1 cellular context compared by ENCODE assay signal in the genomic region with DNA sequence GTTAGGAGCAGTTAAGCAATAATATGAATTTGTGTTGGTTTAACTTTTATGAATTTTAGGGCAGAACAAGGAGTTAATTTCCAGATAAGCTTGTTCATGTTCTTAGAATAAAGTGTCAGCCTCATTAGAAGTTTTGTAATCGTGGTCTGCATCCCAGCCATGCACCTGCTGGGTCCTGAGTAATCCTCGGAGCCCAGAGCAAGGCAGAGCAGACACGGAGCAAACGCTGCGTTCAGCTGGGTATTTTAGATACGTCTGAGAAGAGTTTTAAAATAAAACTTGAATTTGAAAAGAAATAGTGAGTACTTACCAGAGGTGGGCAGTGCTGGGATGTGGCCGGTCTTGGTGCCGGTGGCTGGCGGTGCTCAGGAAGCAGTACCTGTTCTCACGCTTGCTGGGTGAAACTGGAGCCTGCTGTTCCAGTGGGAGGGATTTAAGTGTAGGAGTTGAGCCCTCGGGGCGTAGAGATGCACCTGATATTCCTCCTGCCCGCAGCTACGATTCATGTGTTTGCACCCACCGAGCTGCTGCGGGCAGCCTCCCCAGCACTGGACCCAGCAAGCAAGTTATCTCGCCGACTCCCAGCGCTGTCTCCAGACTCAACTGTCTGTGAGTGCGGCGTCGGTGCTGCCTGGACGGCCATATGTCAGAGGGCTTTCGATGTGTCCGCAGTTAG.
TF ChIP-seq lines count a peak whose summit lies in the region.

Gene ZNF750 (minus strand): TSS at position 406 of the 676 bp plus-strand sequence. CDS start 7,568 bp downstream, outside the sequence.

TF ChIP-seq in SK-N-SH, 30 proteins besides CTCF, POLR2A, EP300 and RAD21 (continued from another document):
- no peak for TF ChIP-seq FOSL2 (IDR thresholded peaks at IDR 0.05; ENCODE audit: borderline replicate concordance, low read depth)
- no peak for TF ChIP-seq SIN3A (IDR thresholded peaks at IDR 0.05; ENCODE audit: borderline replicate concordance, low read depth, low read length)
- TF ChIP-seq MXI1 (IDR thresholded peaks at IDR 0.05; ENCODE audit: low read depth, low read length) = no peak
- no peak for TF ChIP-seq FOXM1 (IDR thresholded peaks at IDR 0.05; ENCODE audit: low read depth)
- TF ChIP-seq TCF12 (IDR thresholded peaks at IDR 0.05) = no peak
- TF ChIP-seq, protein P1, sequence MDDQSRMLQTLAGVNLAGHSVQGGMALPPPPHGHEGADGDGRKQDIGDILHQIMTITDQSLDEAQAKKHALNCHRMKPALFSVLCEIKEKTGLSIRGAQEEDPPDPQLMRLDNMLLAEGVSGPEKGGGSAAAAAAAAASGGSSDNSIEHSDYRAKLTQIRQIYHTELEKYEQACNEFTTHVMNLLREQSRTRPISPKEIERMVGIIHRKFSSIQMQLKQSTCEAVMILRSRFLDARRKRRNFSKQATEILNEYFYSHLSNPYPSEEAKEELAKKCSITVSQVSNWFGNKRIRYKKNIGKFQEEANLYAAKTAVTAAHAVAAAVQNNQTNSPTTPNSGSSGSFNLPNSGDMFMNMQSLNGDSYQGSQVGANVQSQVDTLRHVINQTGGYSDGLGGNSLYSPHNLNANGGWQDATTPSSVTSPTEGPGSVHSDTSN (IDR thresholded peaks at IDR 0.05) = no peak
- TF ChIP-seq EZH2phosphoT487 (IDR thresholded peaks at IDR 0.05; ENCODE audit: borderline replicate concordance, low read depth) = no peak
